ENCODE assay signal across 8 cellular contexts in the genomic region with DNA sequence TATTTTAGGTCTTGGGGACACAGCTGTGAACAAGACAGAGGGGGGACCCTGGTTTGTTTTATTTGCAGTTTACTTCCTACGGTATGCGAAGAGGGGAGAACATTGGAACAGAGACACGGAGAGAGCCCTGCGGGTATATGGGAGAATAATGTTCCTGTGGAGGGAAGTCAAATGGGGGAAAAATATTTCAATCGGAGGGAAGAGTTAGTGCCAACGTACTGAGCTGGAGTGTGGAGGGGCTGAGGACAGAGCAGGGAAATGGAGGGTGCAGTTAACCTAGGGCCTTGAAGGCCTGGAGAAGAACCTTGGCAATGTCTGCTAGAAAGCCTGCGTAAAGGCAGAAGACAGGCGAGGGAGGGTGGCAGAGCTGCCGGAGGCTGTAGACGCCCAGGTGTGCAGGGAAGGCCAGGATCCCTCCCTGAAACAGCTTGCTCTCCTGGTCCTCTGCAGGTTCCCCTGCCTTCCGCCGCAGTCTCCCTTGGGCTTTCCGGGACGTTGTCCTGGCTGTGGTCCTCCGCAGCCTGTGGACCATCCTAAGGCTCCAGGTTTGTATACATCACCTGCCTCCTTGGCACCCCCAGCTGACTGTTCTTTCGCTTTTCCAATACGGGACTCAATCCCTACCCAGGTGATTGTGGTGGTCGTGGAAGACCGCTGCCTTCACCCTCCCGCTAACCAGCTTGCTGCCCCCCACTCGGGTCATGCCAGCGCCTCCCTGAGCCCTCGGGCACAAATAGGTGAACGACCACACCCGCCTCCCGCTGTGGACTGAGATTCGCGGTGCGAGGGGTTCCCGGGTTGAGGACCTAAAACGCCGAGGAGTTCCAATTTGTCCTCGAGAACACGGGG. TPM values are rescaled to one million over a fixed set of nuclear protein-coding genes. Genes with fewer than 3 reads are reported as not detected.
A peak's percentile ranks its signal among the peaks of the same experiment; 100 is the strongest.
DNase-seq lines count a peak whose midpoint lies in the region; ATAC-seq, FAIRE-seq and TF ChIP-seq lines count a peak whose summit lies in the region.

No MANE protein-coding gene starts in this region.

- peak overlapping the region; percentile 93 for H3K4me2 ChIP-seq in HepG2 (ENCODE audit: low read depth, low read length)

- TF ChIP-seq EP300 in HepG2 (IDR thresholded peaks at IDR 0.05; ENCODE audit: low read depth in 2 of 2, low read length in 2 of 2) (no peak), HepG2 (CRISPR knock-in tag; IDR thresholded peaks at IDR 0.05; ENCODE audit: borderline replicate concordance) (no peak)

- peaks cover 47% of the 10 kb centered on the region for H4K20me1 ChIP-seq in HepG2 (ENCODE audit: insufficient read depth, low read length)

- H3K9ac ChIP-seq in HepG2 (ENCODE audit: insufficient read depth, low read depth, low read length): peak overlapping the region; percentile 96

- H3K9me3 Mint-ChIP-seq in activated naive CD8-positive, alpha-beta T cell treated with anti-CD3 and anti-CD28 coated beads, Interleukin-2, amount 50 U/mL, for 24 hours: no peaks in the 10 kb centered on the region
- H3K9me3 Mint-ChIP-seq in type B pancreatic cell: no peaks in the 10 kb centered on the region

- intact Hi-C loops in HepG2 (cut with micrococcal nuclease; ENCODE audit: unreplicated experiment): loop anchor here (2.0 kb wide), 1 partner anchor 15 kb away; a partner anchor contains a TSS

- no peak for DNase-seq in activated naive CD8-positive, alpha-beta T cell treated with anti-CD3 and anti-CD28 coated beads, Interleukin-2, amount 50 U/mL, for 24 hours
- DNase-seq in HepG2 (ENCODE audit: low spot score) (no peak), type B pancreatic cell (ENCODE audit: extremely low spot score, unreplicated experiment) (no peak), HPDE6-E6E7 (ENCODE audit: extremely low spot score) (no peak), DMS79 treated with DMSO at 0.1 percent for 48 hours (lab: John Stamatoyannopoulos, UW) (no peak), GM19238 (ENCODE audit: insufficient read length, low spot score) (no peak)

- 0% methylated on average over 22 of the region's 34 CpGs for WGBS in HepG2 (ENCODE audit: low lambda C conversion rate)

- no peak for TF ChIP-seq RAD21 in HepG2 (CRISPR knock-in tag; IDR thresholded peaks at IDR 0.05)

- ATAC-seq in HG02759 (IDR thresholded peaks at IDR 0.05; ENCODE audit: unreplicated experiment): peak; percentile 5
- ATAC-seq in activated naive CD8-positive, alpha-beta T cell treated with anti-CD3 and anti-CD28 coated beads, Interleukin-2, amount 50 U/mL, for 24 hours: no peak
- peak; percentile 5 for ATAC-seq in HepG2

- H3K27ac ChIP-seq in HepG2 (ENCODE audit: extremely low read length, insufficient read depth, low read length): peak overlapping the region; percentile 98

- no peaks in the 10 kb centered on the region for H3K27me3 Mint-ChIP-seq in activated naive CD8-positive, alpha-beta T cell treated with anti-CD3 and anti-CD28 coated beads, Interleukin-2, amount 50 U/mL, for 24 hours
- H3K27me3 Mint-ChIP-seq in type B pancreatic cell: no peaks in the 10 kb centered on the region

- no peak overlapping the region for H2AFZ ChIP-seq in HepG2 (ENCODE audit: low read length)

- H3K36me3 ChIP-seq in HepG2 (replicated peaks in 1 of 2; ENCODE audit: control insufficient read depth in 1 of 2, insufficient read depth in 2 of 2, low read length in 2 of 2): peaks cover 4 to 23% of the 10 kb centered on the region in 2 experiments

- CTCF ChIA-PET in HepG2 (lab: Yijun Ruan, JAX; ENCODE audit: low intra/inter-chr PET ratio, low total read pairs): no interaction called here

- BruUV-seq in HepG2 (replicated peaks; lab: Mats Ljungman, UMichigan): no TSS peak

- H3K4me3 ChIP-seq in GM08714 (ENCODE audit: low read length) (peak overlapping the region; percentile 81), HepG2 (replicated peaks in 1 of 3; ENCODE audit: insufficient read depth in 1 of 3, low read depth in 2 of 3, low read length in 3 of 3) (peak overlapping the region; percentile 91 to 94 (median 92))

- peaks cover 47% of the 10 kb centered on the region for H3K4me1 ChIP-seq in HepG2 (ENCODE audit: insufficient read depth, low read length)

- TF ChIP-seq POLR2A in HepG2 (IDR thresholded peaks at IDR 0.05; ENCODE audit: insufficient read depth in 1 of 2, low read depth in 2 of 2, low read length in 2 of 2): peak; percentile 11 to 29; a peak in 2 of 4 replicates

- H3K79me2 ChIP-seq in HepG2 (ENCODE audit: insufficient read depth, low read length): peaks cover 81% of the 10 kb centered on the region

- peak overlapping the region; percentile 99 for H3K27ac Mint-ChIP-seq in activated naive CD8-positive, alpha-beta T cell treated with anti-CD3 and anti-CD28 coated beads, Interleukin-2, amount 50 U/mL, for 24 hours
- peak overlapping the region; percentile 98 for H3K27ac Mint-ChIP-seq in type B pancreatic cell

- no peak for FAIRE-seq in HepG2 (lab: Jason Lieb, UNC)

- H3K36me3 Mint-ChIP-seq in activated naive CD8-positive, alpha-beta T cell treated with anti-CD3 and anti-CD28 coated beads, Interleukin-2, amount 50 U/mL, for 24 hours (ENCODE audit: low read depth): peaks cover 52% of the 10 kb centered on the region
- peaks cover 20% of the 10 kb centered on the region for H3K36me3 Mint-ChIP-seq in type B pancreatic cell

- no peaks in the 10 kb centered on the region for H3K9me3 ChIP-seq in HepG2 (ENCODE audit: low read length)

- POLR2A ChIA-PET in HepG2 (lab: Yijun Ruan, JAX): interaction anchor here (1.3 to 8.4 kb wide), 8 partner anchors 11 to 61 kb away, joined by 7 to 102 read pairs (median 16); a partner anchor contains a TSS

- H3K4me1 Mint-ChIP-seq in activated naive CD8-positive, alpha-beta T cell treated with anti-CD3 and anti-CD28 coated beads, Interleukin-2, amount 50 U/mL, for 24 hours: peaks cover 71% of the 10 kb centered on the region
- H3K4me1 Mint-ChIP-seq in type B pancreatic cell (ENCODE audit: unreplicated experiment): peaks cover 22% of the 10 kb centered on the region

- in situ Hi-C loops in HepG2 (cut with HindIII; ENCODE audit: extremely low pct_ligation_motif_present, low pct_unique_long_range_greater_than_20kb): no loop called here

- H3K27me3 ChIP-seq in HepG2 (ENCODE audit: control insufficient read depth in 1 of 2, insufficient read depth in 2 of 2, low read length in 2 of 2): no peaks in the 10 kb centered on the region; a peak in 1 of 5 replicates

- TF ChIP-seq CTCF in HepG2 (CRISPR knock-in tag; IDR thresholded peaks at IDR 0.05) (no peak), type B pancreatic cell (conservative IDR thresholded peaks at IDR 0.05) (no peak)

- H3K4me3 Mint-ChIP-seq in activated naive CD8-positive, alpha-beta T cell treated with anti-CD3 and anti-CD28 coated beads, Interleukin-2, amount 50 U/mL, for 24 hours: peak overlapping the region; percentile 94
- peak overlapping the region; percentile 89 for H3K4me3 Mint-ChIP-seq in type B pancreatic cell

RNA-seq across cellular contexts. Expression of a gene that starts 1.9 kb away (rescaled TPM):
- 2,514 and 3,226 TPM in 2 replicates for total RNA-seq in HepG2 (2016; rRNA removed; fragmentation: Illumina TruSeq; extraction: Trizol)
- total RNA-seq in HepG2 (2016; cell fraction: cytosol; rRNA removed; fragmentation: Illumina TruSeq; extraction: Trizol; ENCODE audit: low read depth): 4,063 and 4,402 TPM in 2 replicates
- 2,554 and 3,310 TPM in 2 replicates for total RNA-seq in HepG2 (2016; cell fraction: insoluble cytoplasmic fraction; rRNA removed; fragmentation: Illumina TruSeq; extraction: Trizol)
- total RNA-seq in HepG2 (2016; cell fraction: membrane; rRNA removed; fragmentation: Illumina TruSeq; extraction: Trizol): 5,165 and 5,275 TPM in 2 replicates
- 943 and 1,018 TPM in 2 replicates for total RNA-seq in HepG2 (2016; cell fraction: nucleus; rRNA removed; fragmentation: Illumina TruSeq; extraction: Trizol)
- polyA plus RNA-seq in HepG2 (2011; rRNA removed): 6,141 and 6,693 TPM in 2 replicates
- 6,517 and 7,296 TPM in 2 replicates for polyA plus RNA-seq in HepG2 (2011; cell fraction: cytosol; rRNA removed)
- 2,166 and 2,467 TPM in 2 replicates for polyA plus RNA-seq in HepG2 (2011; cell fraction: nucleus; rRNA removed)
- polyA plus RNA-seq in HepG2 (2012): 4,104 and 4,114 TPM in 2 replicates
- 3,699 and 3,997 TPM in 2 replicates for polyA plus RNA-seq in HepG2 (2016; cell fraction: cytosol; fragmentation: Illumina TruSeq; extraction: Trizol; ENCODE audit: low read depth)
- 3,545 and 3,580 TPM in 2 replicates for polyA plus RNA-seq in HepG2 (2016; cell fraction: insoluble cytoplasmic fraction; fragmentation: Illumina TruSeq; extraction: Trizol; ENCODE audit: low read depth)
- polyA plus RNA-seq in HepG2 (2016; cell fraction: membrane; fragmentation: Illumina TruSeq; extraction: Trizol; ENCODE audit: low read depth): 4,862 and 5,343 TPM in 2 replicates
- polyA plus RNA-seq in HepG2 (2016; cell fraction: nucleus; fragmentation: Illumina TruSeq; extraction: Trizol; ENCODE audit: insufficient read depth, low read depth): 1,515 and 1,598 TPM in 2 replicates
- 10,364 and 11,951 TPM in 2 replicates for polyA minus RNA-seq in HepG2 (2011; rRNA and poly(A)+ RNA removed; ENCODE audit: low replicate concordance)
- 2,548 and 2,636 TPM in 2 replicates for polyA minus RNA-seq in HepG2 (2011; cell fraction: cytosol; rRNA and poly(A)+ RNA removed)
- 1,064 and 1,481 TPM in 2 replicates for polyA minus RNA-seq in HepG2 (2011; cell fraction: nucleus; rRNA and poly(A)+ RNA removed)
- 1,864 and 2,055 TPM in 2 replicates for total RNA-seq in type B pancreatic cell (ENCODE audit: low replicate concordance)

RNA-seq across cellular contexts. Expression of a gene that starts 15.3 kb away (rescaled TPM):
- total RNA-seq in HepG2 (2016; rRNA removed; fragmentation: Illumina TruSeq; extraction: Trizol) (5.7 and 7.2 TPM in 2 replicates), type B pancreatic cell (ENCODE audit: low replicate concordance) (10.1 and 14.1 TPM in 2 replicates)
- 0.20 and 0.44 TPM in 2 replicates for total RNA-seq in HepG2 (2016; cell fraction: cytosol; rRNA removed; fragmentation: Illumina TruSeq; extraction: Trizol; ENCODE audit: low read depth)
- 5.4 and 6.0 TPM in 2 replicates for total RNA-seq in HepG2 (2016; cell fraction: insoluble cytoplasmic fraction; rRNA removed; fragmentation: Illumina TruSeq; extraction: Trizol)
- 2.1 and 2.2 TPM in 2 replicates for total RNA-seq in HepG2 (2016; cell fraction: membrane; rRNA removed; fragmentation: Illumina TruSeq; extraction: Trizol)
- 10.3 and 12.8 TPM in 2 replicates for total RNA-seq in HepG2 (2016; cell fraction: nucleus; rRNA removed; fragmentation: Illumina TruSeq; extraction: Trizol)
- 11.6 and 11.7 TPM in 2 replicates for polyA plus RNA-seq in HepG2 (2011; rRNA removed)
- 4.4 and 5.3 TPM in 2 replicates for polyA plus RNA-seq in HepG2 (2011; cell fraction: cytosol; rRNA removed)
- 16.4 and 22.4 TPM in 2 replicates for polyA plus RNA-seq in HepG2 (2011; cell fraction: nucleus; rRNA removed)
- polyA plus RNA-seq in HepG2 (2012): 9.0 and 15.2 TPM in 2 replicates
- polyA plus RNA-seq in HepG2 (2016; cell fraction: cytosol; fragmentation: Illumina TruSeq; extraction: Trizol; ENCODE audit: low read depth): 0.20 and 0.26 TPM in 2 replicates
- 5.4 and 5.6 TPM in 2 replicates for polyA plus RNA-seq in HepG2 (2016; cell fraction: insoluble cytoplasmic fraction; fragmentation: Illumina TruSeq; extraction: Trizol; ENCODE audit: low read depth)
- 0.95 and 1.1 TPM in 2 replicates for polyA plus RNA-seq in HepG2 (2016; cell fraction: membrane; fragmentation: Illumina TruSeq; extraction: Trizol; ENCODE audit: low read depth)
- 27.9 and 33.0 TPM in 2 replicates for polyA plus RNA-seq in HepG2 (2016; cell fraction: nucleus; fragmentation: Illumina TruSeq; extraction: Trizol; ENCODE audit: insufficient read depth, low read depth)
- 9.3 and 15.7 TPM in 2 replicates for polyA minus RNA-seq in HepG2 (2011; rRNA and poly(A)+ RNA removed; ENCODE audit: low replicate concordance)
- polyA minus RNA-seq in HepG2 (2011; cell fraction: cytosol; rRNA and poly(A)+ RNA removed): 2.7 and 3.2 TPM in 2 replicates
- polyA minus RNA-seq in HepG2 (2011; cell fraction: nucleus; rRNA and poly(A)+ RNA removed): 22.7 and 24.9 TPM in 2 replicates

RNA-seq across cellular contexts. Expression of a gene that starts 22.6 kb away (rescaled TPM):
- 10.9 and 16.7 TPM in 2 replicates for total RNA-seq in HepG2 (2016; rRNA removed; fragmentation: Illumina TruSeq; extraction: Trizol)
- total RNA-seq in HepG2 (2016; cell fraction: cytosol; rRNA removed; fragmentation: Illumina TruSeq; extraction: Trizol; ENCODE audit: low read depth): 3.4 and 3.6 TPM in 2 replicates
- 12.4 and 16.7 TPM in 2 replicates for total RNA-seq in HepG2 (2016; cell fraction: insoluble cytoplasmic fraction; rRNA removed; fragmentation: Illumina TruSeq; extraction: Trizol)
- 9.1 and 9.7 TPM in 2 replicates for total RNA-seq in HepG2 (2016; cell fraction: membrane; rRNA removed; fragmentation: Illumina TruSeq; extraction: Trizol)
- 11.4 and 13.1 TPM in 2 replicates for total RNA-seq in HepG2 (2016; cell fraction: nucleus; rRNA removed; fragmentation: Illumina TruSeq; extraction: Trizol)
- 10.2 and 10.9 TPM in 2 replicates for polyA plus RNA-seq in HepG2 (2011; rRNA removed)
- 5.4 and 6.4 TPM in 2 replicates for polyA plus RNA-seq in HepG2 (2011; cell fraction: cytosol; rRNA removed)
- 66.0 and 81.3 TPM in 2 replicates for polyA plus RNA-seq in HepG2 (2011; cell fraction: nucleus; rRNA removed)
- polyA plus RNA-seq in HepG2 (2012): 10.5 and 10.9 TPM in 2 replicates
- polyA plus RNA-seq in HepG2 (2016; cell fraction: cytosol; fragmentation: Illumina TruSeq; extraction: Trizol; ENCODE audit: low read depth): 2.6 and 3.0 TPM in 2 replicates
- 15.2 and 16.5 TPM in 2 replicates for polyA plus RNA-seq in HepG2 (2016; cell fraction: insoluble cytoplasmic fraction; fragmentation: Illumina TruSeq; extraction: Trizol; ENCODE audit: low read depth)
- polyA plus RNA-seq in HepG2 (2016; cell fraction: membrane; fragmentation: Illumina TruSeq; extraction: Trizol; ENCODE audit: low read depth): 7.8 and 8.3 TPM in 2 replicates
- 28.6 and 33.8 TPM in 2 replicates for polyA plus RNA-seq in HepG2 (2016; cell fraction: nucleus; fragmentation: Illumina TruSeq; extraction: Trizol; ENCODE audit: insufficient read depth, low read depth)
- 7.5 and 14.8 TPM in 2 replicates for polyA minus RNA-seq in HepG2 (2011; rRNA and poly(A)+ RNA removed; ENCODE audit: low replicate concordance)
- polyA minus RNA-seq in HepG2 (2011; cell fraction: cytosol; rRNA and poly(A)+ RNA removed): 3.3 and 3.7 TPM in 2 replicates
- polyA minus RNA-seq in HepG2 (2011; cell fraction: nucleus; rRNA and poly(A)+ RNA removed): 17.4 and 18.8 TPM in 2 replicates
- 22.1 and 31.2 TPM in 2 replicates for total RNA-seq in type B pancreatic cell (ENCODE audit: low replicate concordance)

RNA-seq across cellular contexts. Expression of a gene that starts 40.7 kb away (rescaled TPM):
- not detected in 2 replicates for total RNA-seq in HepG2 (2016; rRNA removed; fragmentation: Illumina TruSeq; extraction: Trizol)
- not detected in 2 replicates for total RNA-seq in HepG2 (2016; cell fraction: cytosol; rRNA removed; fragmentation: Illumina TruSeq; extraction: Trizol; ENCODE audit: low read depth)
- not detected in 2 replicates for total RNA-seq in HepG2 (2016; cell fraction: insoluble cytoplasmic fraction; rRNA removed; fragmentation: Illumina TruSeq; extraction: Trizol)
- not detected in 2 replicates for total RNA-seq in HepG2 (2016; cell fraction: membrane; rRNA removed; fragmentation: Illumina TruSeq; extraction: Trizol)
- total RNA-seq in HepG2 (2016; cell fraction: nucleus; rRNA removed; fragmentation: Illumina TruSeq; extraction: Trizol): not detected in 2 replicates
- 0.10 and 0.13 TPM in 2 replicates for polyA plus RNA-seq in HepG2 (2011; rRNA removed)
- 0.11 and 0.13 TPM in 2 replicates for polyA plus RNA-seq in HepG2 (2011; cell fraction: cytosol; rRNA removed)
- polyA plus RNA-seq in HepG2 (2011; cell fraction: nucleus; rRNA removed): 0.16 and 0.29 TPM in 2 replicates
- polyA plus RNA-seq in HepG2 (2012): 0.13 TPM in 1 of 2 replicates, not detected in the other
- polyA plus RNA-seq in HepG2 (2016; cell fraction: cytosol; fragmentation: Illumina TruSeq; extraction: Trizol; ENCODE audit: low read depth): not detected in 2 replicates
- polyA plus RNA-seq in HepG2 (2016; cell fraction: insoluble cytoplasmic fraction; fragmentation: Illumina TruSeq; extraction: Trizol; ENCODE audit: low read depth): not detected in 2 replicates
- polyA plus RNA-seq in HepG2 (2016; cell fraction: membrane; fragmentation: Illumina TruSeq; extraction: Trizol; ENCODE audit: low read depth): 0.23 TPM in 1 of 2 replicates, not detected in the other
- not detected in 2 replicates for polyA plus RNA-seq in HepG2 (2016; cell fraction: nucleus; fragmentation: Illumina TruSeq; extraction: Trizol; ENCODE audit: insufficient read depth, low read depth)
- polyA minus RNA-seq in HepG2 (2011; rRNA and poly(A)+ RNA removed; ENCODE audit: low replicate concordance): 10.8 TPM in 1 of 2 replicates, not detected in the other
- 0.88 TPM in 1 of 2 replicates, not detected in the other for polyA minus RNA-seq in HepG2 (2011; cell fraction: cytosol; rRNA and poly(A)+ RNA removed)
- polyA minus RNA-seq in HepG2 (2011; cell fraction: nucleus; rRNA and poly(A)+ RNA removed): 1.2 TPM in 1 of 2 replicates, not detected in the other
- total RNA-seq in type B pancreatic cell (ENCODE audit: low replicate concordance): 0.58 and 0.76 TPM in 2 replicates
